8 cellular contexts compared by ENCODE assay signal in genomic region chr2:196171946-196172345, GRCh38. TPM values are rescaled to one million over a fixed set of nuclear protein-coding genes. Genes with fewer than 3 reads are reported as not detected.
DNase-seq lines count a peak whose midpoint lies in the region; ATAC-seq lines count a peak whose summit lies in the region.

No MANE protein-coding gene starts in this region.

- peaks cover 14% of the 10 kb centered on the region for H3K4me1 ChIP-seq in stomach smooth muscle (ENCODE audit: control insufficient read depth, insufficient read depth, low read length)

- CTCF ChIA-PET in activated CD4-positive, alpha-beta memory T cell treated with anti-CD3 and anti-CD28 coated beads, Interleukin-2, amount 10 ng/mL, durations not matched to agents 7 days and 5 days (lab: Charles Lee): interaction anchor here (0.9 to 3.0 kb wide), 8 partner anchors 11 to 106 kb away, joined by 3 to 24 read pairs (median 4); no protein-coding TSS in a partner anchor

- H3K4me3 ChIP-seq in iPS-18c (ENCODE audit: insufficient read depth, low read depth, low read length): peak overlapping the region; percentile 60
- H3K4me3 ChIP-seq in stomach smooth muscle (ENCODE audit: low read length in 2 of 2): peak overlapping the region; percentile 79 to 87

- H3K9me3 ChIP-seq in iPS-18c (ENCODE audit: control insufficient read depth, insufficient read depth, low read length): no peaks in the 10 kb centered on the region
- no peaks in the 10 kb centered on the region for H3K9me3 ChIP-seq in stomach smooth muscle (ENCODE audit: control insufficient read depth in 2 of 2, low read length in 2 of 2)

- DNase-seq in NCI-H82 (lab: John Stamatoyannopoulos, UW) (peak; percentile 57), NCI-H82 treated with DMSO at 0.1 percent for 48 hours (lab: John Stamatoyannopoulos, UW; ENCODE audit: unreplicated experiment) (no peak), COLO668 (lab: John Stamatoyannopoulos, UW; ENCODE audit: unreplicated experiment) (no peak)
- DNase-seq in activated CD4-positive, alpha-beta memory T cell treated with anti-CD3 and anti-CD28 coated beads, Interleukin-2, amount 10 ng/mL, durations not matched to agents 7 days and 5 days: no peak
- no peak for DNase-seq in NK-92 treated with Interleukin-12 subunit alpha and Interleukin-12 subunit beta, amount 100 ng/mL, for 24 hours (lab: John Stamatoyannopoulos, UW)

- H3K36me3 ChIP-seq in stomach smooth muscle (ENCODE audit: control insufficient read depth in 2 of 2, insufficient read depth in 2 of 2, low read length in 2 of 2): no peaks in the 10 kb centered on the region

- H3K9me3 Mint-ChIP-seq in activated CD4-positive, alpha-beta memory T cell treated with anti-CD3 and anti-CD28 coated beads, Interleukin-2, amount 10 ng/mL, durations not matched to agents 7 days and 5 days: no peaks in the 10 kb centered on the region

- peak overlapping the region in 1 of 2 donors; percentile 17 for H3K9ac ChIP-seq in stomach smooth muscle (ENCODE audit: low read length in 2 of 2)

- H3K27ac ChIP-seq in stomach smooth muscle (ENCODE audit: low read length): no peak overlapping the region

- peaks cover 63% of the 10 kb centered on the region for H3K36me3 Mint-ChIP-seq in activated CD4-positive, alpha-beta memory T cell treated with anti-CD3 and anti-CD28 coated beads, Interleukin-2, amount 10 ng/mL, durations not matched to agents 7 days and 5 days (ENCODE audit: low read depth)

- peaks cover 42% of the 10 kb centered on the region for H3K4me1 Mint-ChIP-seq in activated CD4-positive, alpha-beta memory T cell treated with anti-CD3 and anti-CD28 coated beads, Interleukin-2, amount 10 ng/mL, durations not matched to agents 7 days and 5 days

- H3K27me3 Mint-ChIP-seq in activated CD4-positive, alpha-beta memory T cell treated with anti-CD3 and anti-CD28 coated beads, Interleukin-2, amount 10 ng/mL, durations not matched to agents 7 days and 5 days: no peaks in the 10 kb centered on the region

- ATAC-seq in HG02981 (IDR thresholded peaks at IDR 0.05; ENCODE audit: unreplicated experiment): no peak

- H3K27ac Mint-ChIP-seq in activated CD4-positive, alpha-beta memory T cell treated with anti-CD3 and anti-CD28 coated beads, Interleukin-2, amount 10 ng/mL, durations not matched to agents 7 days and 5 days: peak overlapping the region; percentile 67

- peak overlapping the region; percentile 67 for H3K4me3 Mint-ChIP-seq in activated CD4-positive, alpha-beta memory T cell treated with anti-CD3 and anti-CD28 coated beads, Interleukin-2, amount 10 ng/mL, durations not matched to agents 7 days and 5 days

- H3K27me3 ChIP-seq in stomach smooth muscle (ENCODE audit: control insufficient read depth in 1 of 2, insufficient read depth in 2 of 2, low read length in 2 of 2): no peaks in the 10 kb centered on the region

- POLR2A ChIA-PET in activated CD4-positive, alpha-beta memory T cell treated with anti-CD3 and anti-CD28 coated beads, Interleukin-2, amount 10 ng/mL, durations not matched to agents 7 days and 5 days (lab: Charles Lee): interaction anchor here (0.7 to 11.0 kb wide), 22 partner anchors 10 to 613 kb away, joined by 3 to 383 read pairs (median 16); no protein-coding TSS in a partner anchor

RNA-seq across cellular contexts. Expression of gene STK17B, which starts 0.6 kb away (rescaled TPM):
- total RNA-seq in activated CD4-positive, alpha-beta memory T cell treated with anti-CD3 and anti-CD28 coated beads, Interleukin-2, amount 10 ng/mL, durations not matched to agents 7 days and 5 days: 100 to 1,000 TPM; 365 to 367 TPM
